11 cellular contexts compared by ENCODE assay signal in genomic region chr7:98286701-98287485, GRCh38. TPM values are rescaled to one million over a fixed set of nuclear protein-coding genes. Genes with fewer than 3 reads are reported as not detected.
A peak's percentile ranks its signal among the peaks of the same experiment; 100 is the strongest.
DNase-seq lines count a peak whose midpoint lies in the region; ATAC-seq and TF ChIP-seq lines count a peak whose summit lies in the region.
"Had no signal": no experiment of that assay in that cellular context is flagged by ENCODE, and none has a peak within 500 bp of the region (broad histone marks: within the 10 kb centered on the region; RNA-seq: fewer than 3 reads in every experiment).

No MANE protein-coding gene starts in this region.

- H3K27me3 ChIP-seq in PC-9 (ENCODE audit: insufficient read depth, low read depth) (no peaks in the 10 kb centered on the region), mucosa of stomach (ENCODE audit: control insufficient read depth, insufficient read depth, low read length) (no peaks in the 10 kb centered on the region), transverse colon (no peaks in the 10 kb centered on the region)

- DNase-seq in PC-9 (no peak), epithelial cell of prostate (ENCODE audit: low read depth, low spot score) (no peak), transverse colon (no peak), 8988T (no peak)
- no peak for DNase-seq in stimulated activated naive CD4-positive, alpha-beta T cell (lab: John Stamatoyannopoulos, UW)
- no peak for DNase-seq in activated CD4-positive, CD25-positive, alpha-beta regulatory T cell (lab: John Stamatoyannopoulos, UW)
- DNase-seq: activated CD4-positive, alpha-beta T cell treated with anti-CD3 and anti-CD28 coated beads for 36 hours; activated naive CD4-positive, alpha-beta T cell treated with anti-CD3 and anti-CD28 coated beads, Interleukin-2, amount 50 U/mL, for 16 hours; NCI-H2081 treated with DMSO at 0.1 percent for 48 hours had no signal

- H3K9me2 ChIP-seq in PC-9 (ENCODE audit: insufficient read depth), result no peaks in the 10 kb centered on the region

- H3K27ac ChIP-seq in PC-9, result peak overlapping the region; percentile 97
- peak overlapping the region; percentile 93 for H3K27ac ChIP-seq in epithelial cell of prostate
- peak overlapping the region in 3 of 4 donors; percentile 96 to 98 (median 97) for H3K27ac ChIP-seq in transverse colon

- POLR2A ChIA-PET in PC-9 (lab: Charles Lee; ENCODE audit: unreplicated experiment), result interaction anchor here (1.0 to 1.1 kb wide), 2 partner anchors 114 to 121 kb away, joined by 5 read pairs; partner anchors contain the start of gene BAIAP2L1

- no peak for TF ChIP-seq EP300 in transverse colon (IDR thresholded peaks at IDR 0.05; ENCODE audit: low read depth)

- H3K4me2 ChIP-seq in PC-9, result peak overlapping the region; percentile 98

- no peak for TF ChIP-seq POLR2A in transverse colon (IDR thresholded peaks at IDR 0.05)

- CTCF ChIA-PET in PC-9 (lab: Charles Lee), result interaction anchor here (0.6 kb wide), 1 partner anchor 134 kb away, joined by 3 read pairs; no protein-coding TSS in a partner anchor

- H3K9ac ChIP-seq in mucosa of stomach (ENCODE audit: low read length), result peak overlapping the region; percentile 17

- H3K4me1 ChIP-seq in PC-9 (replicated peaks; ENCODE audit: insufficient read depth) (peaks cover 55% of the 10 kb centered on the region), mucosa of stomach (ENCODE audit: control insufficient read depth, insufficient read depth, low read length) (peaks cover 88% of the 10 kb centered on the region), transverse colon (peaks cover 48 to 73% (median 61%) of the 10 kb centered on the region in 4 donors)

- no peak; the same call in 1 of the 2 replicates for TF ChIP-seq CTCF in PC-9 (conservative IDR thresholded peaks at IDR 0.05)
- no peak for TF ChIP-seq CTCF in transverse colon (IDR thresholded peaks at IDR 0.05)

- H3F3A ChIP-seq in PC-9 (ENCODE audit: insufficient read depth, low read depth), result peaks cover 72% of the 10 kb centered on the region; the same call in 1 of the 2 replicates

- H3K36me3 ChIP-seq in PC-9 (ENCODE audit: low read depth) (peaks cover 22% of the 10 kb centered on the region; the same call in 1 of the 2 replicates), mucosa of stomach (ENCODE audit: control insufficient read depth, insufficient read depth, low read length) (peaks cover 30% of the 10 kb centered on the region), transverse colon (peaks cover 0 to 7% (median under 1%) of the 10 kb centered on the region in 4 donors)

- H4K20me1 ChIP-seq in PC-9 (ENCODE audit: insufficient read depth), result peaks cover 37% of the 10 kb centered on the region

- peaks cover 96% of the 10 kb centered on the region for H3K79me2 ChIP-seq in PC-9 (ENCODE audit: low read depth)

- H3K9me3 ChIP-seq in PC-9 (ENCODE audit: insufficient read depth, low read depth), result no peaks in the 10 kb centered on the region
- H3K9me3 ChIP-seq in mucosa of stomach (ENCODE audit: control insufficient read depth, low read length), result no peaks in the 10 kb centered on the region
- H3K9me3 ChIP-seq in transverse colon, result no peaks in the 10 kb centered on the region

- H3K4me3 ChIP-seq in PC-9 (peak overlapping the region; percentile 87; the same call in 1 of the 2 replicates), mucosa of stomach (ENCODE audit: low read length) (no peak overlapping the region), transverse colon (no peak overlapping the region)

- BruUV-seq in PC-9 (replicated peaks; lab: Mats Ljungman, UMichigan), result no TSS peak

- no peak for ATAC-seq in HG03097 (IDR thresholded peaks at IDR 0.05; ENCODE audit: low FRiP score, unreplicated experiment)
- ATAC-seq: activated CD4-positive, alpha-beta T cell treated with anti-CD3 and anti-CD28 coated beads for 36 hours had no signal

- no peak overlapping the region for H2AFZ ChIP-seq in PC-9

- intact Hi-C loops in PC-9 (cut with micrococcal nuclease; ENCODE audit: unreplicated experiment) (loop anchor here (2.0 to 10.0 kb wide), 2 partner anchors 114 to 558 kb away; partner anchors contain the start of gene BAIAP2L1), transverse colon (cut with DNase I; ENCODE audit: low total_unique reads) (no loop called here)

- in situ Hi-C loops in transverse colon (cut with MboI; ENCODE audit: low pct_ligation_motif_present in 1 of 4, low pct_unique_long_range_greater_than_20kb in 1 of 4, low sequenced_read_pairs in 3 of 4), result loop anchor here in 2 of 4 donors (25.0 kb wide), 1 partner anchor 125 kb away; the partner anchor contains the start of gene BAIAP2L1 (in 2 of the 2)

- 33 to 80% methylated on average over 1 to 20 of the region's 21 CpGs for WGBS in transverse colon (ENCODE audit: low coverage in 1 of 2), 2 donors

RNA-seq across cellular contexts. Expression of gene BRI3, which starts 5.4 kb away (rescaled TPM):
- total RNA-seq in PC-9 (2021) (239 and 255 TPM in 2 replicates), transverse colon (10 to 100 TPM in 3 of 4 donors, 1 to 10 TPM in 1; 9.8 to 87.5 (median 51.5) TPM)

RNA-seq across cellular contexts. Expression of gene TECPR1, which starts 34.9 kb away (rescaled TPM):
- 22.7 and 27.4 TPM in 2 replicates for total RNA-seq in PC-9 (2021)
- 10 to 100 TPM; 23.1 to 43.0 (median 28.8) TPM for total RNA-seq in transverse colon
